Comparison of ENCODE assay signal across 7 cellular contexts in the genomic region with DNA sequence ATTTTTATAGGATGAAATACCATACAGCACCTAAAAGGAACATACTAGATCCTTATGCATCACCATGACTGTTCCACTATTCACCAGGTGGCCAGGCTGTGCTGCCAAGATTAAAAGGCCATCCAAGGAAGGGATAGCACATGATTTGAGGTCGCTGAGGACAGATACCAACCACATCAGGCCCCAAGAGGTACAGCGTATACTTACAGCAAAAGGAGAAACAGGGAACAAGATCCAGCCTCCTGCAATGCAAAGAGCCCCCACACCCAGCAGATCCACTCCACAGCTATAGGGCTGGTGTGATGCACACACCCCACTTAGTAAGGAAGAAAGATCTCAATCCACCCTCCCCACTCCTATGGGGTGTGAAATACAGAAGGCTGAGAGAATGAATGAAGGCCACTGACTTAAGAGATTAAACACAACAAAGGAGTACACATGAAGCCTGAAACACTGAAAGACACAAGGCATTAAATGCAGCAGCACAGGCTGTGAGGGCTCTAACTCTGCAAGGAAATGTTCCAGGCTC. TPM values are rescaled to one million over a fixed set of nuclear protein-coding genes. Genes with fewer than 3 reads are reported as not detected.
A peak's percentile ranks its signal among the peaks of the same experiment; 100 is the strongest.
DNase-seq lines count a peak whose midpoint lies in the region; ATAC-seq and TF ChIP-seq lines count a peak whose summit lies in the region.

No MANE protein-coding gene starts in this region.

- H3K18ac ChIP-seq in mesendoderm (ENCODE audit: low read length), result no peak overlapping the region

- H3K56ac ChIP-seq in mesendoderm (ENCODE audit: low read length), result no peak overlapping the region

- H2AK5ac ChIP-seq in mesendoderm (ENCODE audit: low read length), result no peak overlapping the region

- WGBS in mesendoderm (ENCODE audit: extremely low coverage, insufficient coverage, low lambda C conversion rate), result no CpG with 5 or more reads among the region's 2 CpGs

- no peaks in the 10 kb centered on the region for H3K36me3 ChIP-seq in MM.1S (replicated peaks; ENCODE audit: insufficient read depth, low read length)
- no peaks in the 10 kb centered on the region for H3K36me3 ChIP-seq in mesendoderm (ENCODE audit: control insufficient read depth, insufficient read depth, low read length)

- H3K4me2 ChIP-seq in MM.1S (ENCODE audit: low read depth, low read length) (peak overlapping the region; percentile 73), mesendoderm (ENCODE audit: low read length) (peak overlapping the region; percentile 56)

- no peak overlapping the region for H2BK5ac ChIP-seq in mesendoderm (ENCODE audit: low read length)

- peak overlapping the region; percentile 53; the same call in 1 of the 2 replicates for H3K27ac ChIP-seq in MM.1S (ENCODE audit: low read length)
- no peak overlapping the region for H3K27ac ChIP-seq in mesendoderm (ENCODE audit: low read depth, low read length)

- H2AFZ ChIP-seq in MM.1S (ENCODE audit: low read length), result no peak overlapping the region

- H3K9me3 ChIP-seq in MM.1S (replicated peaks; ENCODE audit: insufficient read depth, low read length), result no peaks in the 10 kb centered on the region

- no peak overlapping the region for H4K8ac ChIP-seq in mesendoderm (ENCODE audit: low read depth, low read length)

- H3K4me3 ChIP-seq in MM.1S (ENCODE audit: low read length), result peak overlapping the region; percentile 67
- H3K4me3 ChIP-seq in mesendoderm (ENCODE audit: low read length), result no peak overlapping the region

- H2BK120ac ChIP-seq in mesendoderm (ENCODE audit: low read depth, low read length), result no peak overlapping the region

- H3K9ac ChIP-seq in MM.1S (ENCODE audit: low read length) (peak overlapping the region; percentile 76; the same call in 1 of the 2 replicates), mesendoderm (ENCODE audit: low read length) (peak overlapping the region; percentile 31)

- H4K5ac ChIP-seq in mesendoderm (ENCODE audit: low read length), result no peak overlapping the region

- H2BK15ac ChIP-seq in mesendoderm (replicated peaks; ENCODE audit: low read depth), result no peak overlapping the region

- H3K23ac ChIP-seq in mesendoderm (ENCODE audit: low read length), result no peak overlapping the region

- peaks cover 6% of the 10 kb centered on the region for H3K79me1 ChIP-seq in mesendoderm (ENCODE audit: low read length)

- H3K4ac ChIP-seq in mesendoderm (ENCODE audit: low read depth, low read length), result no peak overlapping the region

- H3K9me2 ChIP-seq in MM.1S (replicated peaks; ENCODE audit: insufficient read depth, low read length), result no peaks in the 10 kb centered on the region

- H3K4me1 ChIP-seq in MM.1S (ENCODE audit: low read length) (peaks cover 13% of the 10 kb centered on the region), mesendoderm (ENCODE audit: control insufficient read depth, low read depth, low read length) (peaks cover 6% of the 10 kb centered on the region)

- TF ChIP-seq CTCF in MM.1S (IDR thresholded peaks at IDR 0.05; ENCODE audit: low read length), result no peak

- H3K79me2 ChIP-seq in MM.1S (ENCODE audit: low read length) (peaks cover 55% of the 10 kb centered on the region), mesendoderm (ENCODE audit: control insufficient read depth, insufficient read depth, low read length) (peaks cover 18% of the 10 kb centered on the region)

- no peaks in the 10 kb centered on the region for H4K20me1 ChIP-seq in MM.1S (ENCODE audit: insufficient read depth, low read length)

- peaks cover 11% of the 10 kb centered on the region for H3F3A ChIP-seq in MM.1S (ENCODE audit: insufficient read depth, low read length)

- peak; percentile 27 for ATAC-seq in GM18868 (IDR thresholded peaks at IDR 0.05; ENCODE audit: unreplicated experiment)

- no peak for DNase-seq in MM.1S
- peak; percentile 3 for DNase-seq in cerebellar cortex (ENCODE audit: low spot score)
- peak; percentile 8 for DNase-seq in mesendoderm
- no peak for DNase-seq in NCI-H1092 treated with DMSO at 0.1 percent for 48 hours (lab: John Stamatoyannopoulos, UW)
- DNase-seq in ecto neural progenitor cell (ENCODE audit: low spot score), result no peak
- no peak for DNase-seq in NCI-H1048 (lab: John Stamatoyannopoulos, UW)

- no peaks in the 10 kb centered on the region for H3K27me3 ChIP-seq in MM.1S (replicated peaks; ENCODE audit: insufficient read depth, low read length)
- no peaks in the 10 kb centered on the region for H3K27me3 ChIP-seq in mesendoderm (ENCODE audit: insufficient read depth, low read length, poor library complexity)

RNA-seq across cellular contexts. Expression of gene ZNF445, which starts 32.0 kb away (rescaled TPM):
- polyA plus RNA-seq in mesendoderm (2013, experiment 1 of 2), result 5.7 TPM
- 5.3 TPM for polyA plus RNA-seq in mesendoderm (2013, experiment 2 of 2)

RNA-seq across cellular contexts. Expression of gene ZKSCAN7, which starts 45.5 kb away (rescaled TPM):
- polyA plus RNA-seq in mesendoderm (2013, experiment 1 of 2), result 5.4 TPM
- 5.4 TPM for polyA plus RNA-seq in mesendoderm (2013, experiment 2 of 2)

Comparison
In these comparisons a context has a peak if more than half of its experiments do, and no peak if none do; other contexts are left out.
1. DNase-seq: peak in cerebellar cortex (single experiment) and mesendoderm (single experiment); none in MM.1S (single experiment), NCI-H1092 treated with DMSO at 0.1 percent for 48 hours (single experiment), ecto neural progenitor cell (single experiment) and NCI-H1048 (single experiment).